ENCODE assay signal across 9 cellular contexts in genomic region chr4:38670939-38671593, GRCh38. TPM values are rescaled to one million over a fixed set of nuclear protein-coding genes. Genes with fewer than 3 reads are reported as not detected.
DNase-seq lines count a peak whose midpoint lies in the region; ATAC-seq and TF ChIP-seq lines count a peak whose summit lies in the region.
"Had no signal": no experiment of that assay in that cellular context is flagged by ENCODE, and none has a peak within 500 bp of the region (broad histone marks: within the 10 kb centered on the region; RNA-seq: fewer than 3 reads in every experiment).

No MANE protein-coding gene starts in this region.

- intact Hi-C loops in activated CD4-positive, alpha-beta T cell treated with anti-CD3 and anti-CD28 coated beads for 36 hours (cut with DNase I, micrococcal nuclease): loop anchor here in 1 of 2 experiments (5.0 kb wide), 1 partner anchor 149 kb away; no protein-coding TSS in a partner anchor

- H3K27me3 Mint-ChIP-seq in activated CD4-positive, alpha-beta T cell treated with anti-CD3 and anti-CD28 coated beads for 36 hours: no peaks in the 10 kb centered on the region

- CTCF ChIA-PET in activated CD4-positive, alpha-beta T cell treated with anti-CD3 and anti-CD28 coated beads for 36 hours (lab: Charles Lee): interaction anchor here (0.8 to 3.9 kb wide), 6 partner anchors 144 to 1544 kb away, joined by 3 to 13 read pairs (median 4); no protein-coding TSS in a partner anchor

- peak; percentile 33 for DNase-seq in activated CD4-positive, alpha-beta T cell treated with anti-CD3 and anti-CD28 coated beads for 36 hours
- DNase-seq in activated CD4-positive, alpha-beta T cell treated with anti-CD3 and anti-CD28 coated beads, Interleukin-2, amount 50 U/mL, for 4 hours: no peak
- DNase-seq in NCI-H69 (lab: John Stamatoyannopoulos, UW) (peak; percentile 56), fibroblast of lung (ENCODE audit: low read depth in 2 of 2) (no peak), foreskin melanocyte (no peak), H7 (no peak)

- no peak overlapping the region for H3K9ac ChIP-seq in fibroblast of lung (ENCODE audit: insufficient read depth, low read length)
- H3K9ac ChIP-seq in stomach smooth muscle (ENCODE audit: low read length in 2 of 2): peak overlapping the region; percentile 39 to 51

- H3K9me3 Mint-ChIP-seq in activated CD4-positive, alpha-beta T cell treated with anti-CD3 and anti-CD28 coated beads for 36 hours (ENCODE audit: low read depth): no peaks in the 10 kb centered on the region

- ATAC-seq in activated CD4-positive, alpha-beta T cell treated with anti-CD3 and anti-CD28 coated beads for 36 hours: no peak
- ATAC-seq in HG03520 (IDR thresholded peaks at IDR 0.05; ENCODE audit: unreplicated experiment): no peak

- H3K4me1 ChIP-seq in fibroblast of lung (ENCODE audit: control insufficient read depth, extremely low read depth, insufficient read depth, low read length) (peaks cover 40% of the 10 kb centered on the region), stomach smooth muscle (ENCODE audit: control insufficient read depth, insufficient read depth, low read length) (peaks cover 78% of the 10 kb centered on the region)

- peaks cover 93% of the 10 kb centered on the region for H3K4me1 Mint-ChIP-seq in activated CD4-positive, alpha-beta T cell treated with anti-CD3 and anti-CD28 coated beads for 36 hours

- no peak for TF ChIP-seq CTCF in fibroblast of lung (conservative IDR thresholded peaks at IDR 0.05 in 1 of 2, IDR thresholded peaks at IDR 0.05 in 1 of 2; ENCODE audit: low read depth in 1 of 2, low read length in 2 of 2)

- peak overlapping the region; percentile 58 for H3K4me3 Mint-ChIP-seq in activated CD4-positive, alpha-beta T cell treated with anti-CD3 and anti-CD28 coated beads for 36 hours

- no peak overlapping the region for H2AFZ ChIP-seq in fibroblast of lung (ENCODE audit: low read length)

- peak overlapping the region; percentile 7 for H3K4me2 ChIP-seq in fibroblast of lung (ENCODE audit: extremely low read depth, insufficient read depth, low read length)

- POLR2A ChIA-PET in activated CD4-positive, alpha-beta T cell treated with anti-CD3 and anti-CD28 coated beads for 36 hours (lab: Charles Lee): interaction anchor here (0.5 kb wide), 1 partner anchor 348 kb away, joined by 3 read pairs; no protein-coding TSS in a partner anchor

- peaks cover 3% of the 10 kb centered on the region for H3K36me3 Mint-ChIP-seq in activated CD4-positive, alpha-beta T cell treated with anti-CD3 and anti-CD28 coated beads for 36 hours (ENCODE audit: low read depth)

- H3K27ac ChIP-seq in fibroblast of lung (ENCODE audit: insufficient read depth, low read length): peak overlapping the region; percentile 5
- peak overlapping the region; percentile 92 for H3K27ac ChIP-seq in stomach smooth muscle (ENCODE audit: low read length)

- H3K27me3 ChIP-seq in fibroblast of lung (ENCODE audit: control insufficient read depth, insufficient read depth, low read length) (no peaks in the 10 kb centered on the region), stomach smooth muscle (ENCODE audit: control insufficient read depth in 1 of 2, insufficient read depth in 2 of 2, low read length in 2 of 2) (no peaks in the 10 kb centered on the region), H7 (ENCODE audit: control insufficient read depth, insufficient read depth, low read length) (no peaks in the 10 kb centered on the region)

- peaks cover 90% of the 10 kb centered on the region for H3K79me2 ChIP-seq in fibroblast of lung (ENCODE audit: control insufficient read depth, insufficient read depth, low read length)

- no peaks in the 10 kb centered on the region for H3K9me3 ChIP-seq in fibroblast of lung (ENCODE audit: control insufficient read depth, insufficient read depth, low read depth, low read length)
- no peaks in the 10 kb centered on the region for H3K9me3 ChIP-seq in stomach smooth muscle (ENCODE audit: control insufficient read depth in 2 of 2, low read length in 2 of 2)
- H3K9me3 ChIP-seq: BLaER1 treated with 17β-estradiol and CSF1 and Interleukin-3, amounts not matched to agents 10 nM and 100 nM had no signal

- no peaks in the 10 kb centered on the region for H4K20me1 ChIP-seq in fibroblast of lung (ENCODE audit: control insufficient read depth, extremely low read depth, insufficient read depth, low read length)

- H3K36me3 ChIP-seq in fibroblast of lung (ENCODE audit: control insufficient read depth, insufficient read depth, low read length) (no peaks in the 10 kb centered on the region), stomach smooth muscle (ENCODE audit: control insufficient read depth in 2 of 2, insufficient read depth in 2 of 2, low read length in 2 of 2) (no peaks in the 10 kb centered on the region), H7 (replicated peaks; ENCODE audit: control insufficient read depth, insufficient read depth, low read length) (no peaks in the 10 kb centered on the region)

- H3K27ac Mint-ChIP-seq in activated CD4-positive, alpha-beta T cell treated with anti-CD3 and anti-CD28 coated beads for 36 hours: peak overlapping the region; percentile 65

- H3K4me3 ChIP-seq in fibroblast of lung (replicated peaks in 1 of 4; ENCODE audit: control extremely low read depth in 1 of 4, insufficient read depth in 1 of 4, low read depth in 3 of 4, low read length in 4 of 4): no peak overlapping the region
- peak overlapping the region; percentile 18 to 36 for H3K4me3 ChIP-seq in stomach smooth muscle (ENCODE audit: low read length in 2 of 2)
- no peak overlapping the region for H3K4me3 ChIP-seq in H7 (ENCODE audit: insufficient read depth, low read depth, low read length)

RNA-seq across cellular contexts. Expression of gene KLF3, which starts 7.1 kb away (rescaled TPM):
- total RNA-seq in activated CD4-positive, alpha-beta T cell treated with anti-CD3 and anti-CD28 coated beads for 36 hours: 1 to 10 TPM; 6.1 to 6.2 TPM
- total RNA-seq in fibroblast of lung: 12.1 and 12.4 TPM in 2 replicates
- polyA plus RNA-seq in fibroblast of lung: 16.3 and 18.9 TPM in 2 replicates
- polyA plus RNA-seq in fibroblast of lung (2012): 11.2 and 14.3 TPM in 2 replicates
- polyA minus RNA-seq in fibroblast of lung (ENCODE audit: low replicate concordance): 11.0 and 13.6 TPM in 2 replicates
- 8.8 and 13.0 TPM in 2 replicates for total RNA-seq in H7 (2014; rRNA removed; shearing (Covaris generic))

Comparison
In these comparisons a context has a peak if more than half of its experiments do, and no peak if none do; other contexts are left out.
1. DNase-seq: peak in activated CD4-positive, alpha-beta T cell treated with anti-CD3 and anti-CD28 coated beads for 36 hours (single experiment) and NCI-H69 (single experiment); none in activated CD4-positive, alpha-beta T cell treated with anti-CD3 and anti-CD28 coated beads, Interleukin-2, amount 50 U/mL, for 4 hours (0 of 2), fibroblast of lung (0 of 2), foreskin melanocyte (single experiment) and H7 (single experiment).
2. H3K4me3 ChIP-seq: peak in stomach smooth muscle (2 of 2); none in fibroblast of lung (0 of 4) and H7 (single experiment).